ENCODE assay signal across 6 cellular contexts in the genomic region with DNA sequence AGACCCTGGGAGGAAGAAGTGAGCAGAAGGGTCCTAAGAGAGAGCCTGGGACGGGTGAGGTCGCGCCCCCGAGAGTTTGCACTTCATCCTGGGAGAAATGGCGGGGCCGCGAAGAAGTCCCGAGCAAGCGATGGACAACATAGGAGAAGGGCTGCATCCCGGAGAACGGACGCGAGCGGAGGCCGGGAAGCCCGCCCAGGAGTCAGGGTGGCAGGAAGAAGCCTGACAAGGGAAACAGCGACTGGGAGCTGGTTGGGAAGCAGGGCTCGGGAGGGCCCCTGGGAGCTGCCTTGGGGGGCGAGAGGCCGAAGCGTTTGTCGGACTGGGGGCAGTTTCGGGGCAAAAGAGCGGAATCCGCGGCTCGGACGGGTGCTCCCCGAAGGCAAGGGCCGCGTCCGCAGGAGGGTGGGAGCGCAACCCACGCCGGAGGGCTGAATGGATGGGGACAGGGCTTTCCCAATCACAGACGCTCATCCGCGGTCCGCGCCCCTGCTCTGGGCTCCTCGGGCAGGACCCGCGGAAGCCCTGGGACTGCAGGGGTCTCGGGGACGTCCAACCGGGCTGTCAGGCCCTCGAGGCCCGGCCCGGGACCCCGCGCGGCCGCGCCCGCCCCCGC. TPM values are rescaled to one million over a fixed set of nuclear protein-coding genes. Genes with fewer than 3 reads are reported as not detected.
DNase-seq lines count a peak whose midpoint lies in the region; ATAC-seq and TF ChIP-seq lines count a peak whose summit lies in the region.

No MANE protein-coding gene starts in this region.

- no peaks in the 10 kb centered on the region for H3K9me3 ChIP-seq in MG63

- DNase-seq in MG63 (no peak), fibroblast of mammary gland (ENCODE audit: low read depth) (no peak)
- no peak for DNase-seq in stimulated activated naive CD8-positive, alpha-beta T cell treated with anti-CD3 and anti-CD28 coated beads, Interleukin-15, Interleukin-2, amounts not matched to agents 100 U/mL and 50 U/mL, for 24 hours
- DNase-seq in stimulated activated CD4-positive, alpha-beta T cell treated with anti-CD3 and anti-CD28 coated beads, Interleukin-4, amount 100 ng/mL, for 1 hour, result no peak
- DNase-seq in activated CD4-positive, alpha-beta T cell treated with anti-CD3 and anti-CD28 coated beads for 4 hours, result no peak

- H3K4me3 ChIP-seq in MG63, result peak overlapping the region; percentile 72
- H3K4me3 ChIP-seq in fibroblast of mammary gland (ENCODE audit: control insufficient read depth, low read depth, low read length), result peak overlapping the region; percentile 85

- TF ChIP-seq CTCF in fibroblast of mammary gland (conservative IDR thresholded peaks at IDR 0.05; ENCODE audit: control insufficient read depth, insufficient read depth, low read depth, low read length), result no peak

- no peaks in the 10 kb centered on the region for H3K36me3 ChIP-seq in MG63

- no peaks in the 10 kb centered on the region for H3K27me3 ChIP-seq in MG63

- peak; percentile 11 for ATAC-seq in GM19023 (IDR thresholded peaks at IDR 0.05; ENCODE audit: unreplicated experiment)
- ATAC-seq in stimulated activated naive CD8-positive, alpha-beta T cell treated with anti-CD3 and anti-CD28 coated beads, Interleukin-15, Interleukin-2, amounts not matched to agents 100 U/mL and 50 U/mL, for 24 hours, result peak; percentile 1

RNA-seq across cellular contexts. Expression of gene ABHD17A, which starts 0.5 kb away (rescaled TPM):
- total RNA-seq in MG63 (2014; rRNA removed; shearing (Covaris generic); ENCODE audit: low replicate concordance), result 51.7 and 70.7 TPM in 2 replicates

RNA-seq across cellular contexts. Expression of gene ADAT3, which starts 20.4 kb away (rescaled TPM):
- total RNA-seq in MG63 (2014; rRNA removed; shearing (Covaris generic); ENCODE audit: low replicate concordance), result 3.6 TPM in 1 of 2 replicates, not detected in the other

RNA-seq across cellular contexts. Expression of gene SCAMP4, which starts 20.4 kb away (rescaled TPM):
- total RNA-seq in MG63 (2014; rRNA removed; shearing (Covaris generic); ENCODE audit: low replicate concordance), result 33.0 and 41.5 TPM in 2 replicates

RNA-seq across cellular contexts. Expression of gene KLF16, which starts 21.4 kb away (rescaled TPM):
- total RNA-seq in MG63 (2014; rRNA removed; shearing (Covaris generic); ENCODE audit: low replicate concordance), result 8.1 and 12.6 TPM in 2 replicates

RNA-seq across cellular contexts. Expression of gene REXO1, which starts 36.5 kb away (rescaled TPM):
- 2.2 and 4.4 TPM in 2 replicates for total RNA-seq in MG63 (2014; rRNA removed; shearing (Covaris generic); ENCODE audit: low replicate concordance)
